14 cellular contexts compared by ENCODE assay signal in genomic region chr6:155523821-155524238, GRCh38.
DNase-seq lines count a peak whose midpoint lies in the region; ATAC-seq and TF ChIP-seq lines count a peak whose summit lies in the region.
"Had no signal": no experiment of that assay in that cellular context is flagged by ENCODE, and none has a peak within 500 bp of the region (broad histone marks: within the 10 kb centered on the region; RNA-seq: fewer than 3 reads in every experiment).

No MANE protein-coding gene starts in this region.

- H3K9me2 ChIP-seq in OCI-LY7 (ENCODE audit: insufficient read depth, low read length), result no peaks in the 10 kb centered on the region

- H3K36me3 ChIP-seq in mesendoderm (ENCODE audit: control insufficient read depth, insufficient read depth, low read length) (no peaks in the 10 kb centered on the region), OCI-LY7 (ENCODE audit: insufficient read depth, low read length) (no peaks in the 10 kb centered on the region)
- H3K36me3 ChIP-seq: vagina had no signal

- no peaks in the 10 kb centered on the region for H3K79me1 ChIP-seq in mesendoderm (ENCODE audit: low read length)

- ATAC-seq in activated CD4-positive, alpha-beta T cell treated with anti-CD3 and anti-CD28 coated beads for 36 hours, result no peak
- ATAC-seq: GM12878 had no signal

- no peak overlapping the region for H2BK120ac ChIP-seq in mesendoderm (ENCODE audit: low read depth, low read length)

- no peak overlapping the region for H2AK5ac ChIP-seq in mesendoderm (ENCODE audit: low read length)

- POLR2A ChIA-PET in activated CD4-positive, alpha-beta T cell treated with anti-CD3 and anti-CD28 coated beads for 36 hours (lab: Charles Lee), result no interaction called here
- POLR2A ChIA-PET in OCI-LY7 (lab: Charles Lee), result no interaction called here

- H3K4me3 Mint-ChIP-seq in activated CD4-positive, alpha-beta T cell treated with anti-CD3 and anti-CD28 coated beads for 36 hours, result no peak overlapping the region

- no peaks in the 10 kb centered on the region for H4K20me1 ChIP-seq in OCI-LY7 (ENCODE audit: insufficient read depth, low read length)

- no peaks in the 10 kb centered on the region for H3K9me3 ChIP-seq in OCI-LY7 (ENCODE audit: low read length)
- H3K9me3 ChIP-seq: vagina had no signal

- intact Hi-C loops in activated CD4-positive, alpha-beta T cell treated with anti-CD3 and anti-CD28 coated beads for 36 hours (cut with DNase I, micrococcal nuclease), result loop anchor here (1.0 to 10.0 kb wide), 3 partner anchors 106 to 339 kb away; no protein-coding TSS in a partner anchor
- intact Hi-C loops in OCI-LY7 (cut with micrococcal nuclease; ENCODE audit: unreplicated experiment), result no loop called here

- no peaks in the 10 kb centered on the region for H3K4me1 ChIP-seq in mesendoderm (ENCODE audit: control insufficient read depth, low read depth, low read length)
- H3K4me1 ChIP-seq in OCI-LY7 (ENCODE audit: insufficient read depth, low read length, poor library complexity, severe bottlenecking), result peaks cover 4% of the 10 kb centered on the region
- H3K4me1 ChIP-seq: parathyroid adenoma, vagina had no signal

- TF ChIP-seq EP300 in Ishikawa (IDR thresholded peaks at IDR 0.05; ENCODE audit: borderline replicate concordance), result no peak

- BruUV-seq in OCI-LY7 (replicated peaks; lab: Mats Ljungman, UMichigan), result no TSS peak

- no peak overlapping the region for H2BK15ac ChIP-seq in mesendoderm (replicated peaks; ENCODE audit: low read depth)

- H2AFZ ChIP-seq in OCI-LY7 (ENCODE audit: low read length), result no peak overlapping the region
- H2AFZ ChIP-seq: parathyroid adenoma had no signal

- H3K23ac ChIP-seq in mesendoderm (ENCODE audit: low read length), result no peak overlapping the region

- no peak overlapping the region for H3K4me2 ChIP-seq in mesendoderm (ENCODE audit: low read length)
- no peak overlapping the region for H3K4me2 ChIP-seq in OCI-LY7 (ENCODE audit: low read length)

- peak overlapping the region; percentile 77 for H3K27ac Mint-ChIP-seq in activated CD4-positive, alpha-beta T cell treated with anti-CD3 and anti-CD28 coated beads for 36 hours

- H3K4me3 ChIP-seq in mesendoderm (ENCODE audit: low read length) (no peak overlapping the region), OCI-LY7 (ENCODE audit: low read depth, low read length, poor library complexity, severe bottlenecking) (no peak overlapping the region)
- H3K4me3 ChIP-seq: GM12878, vagina had no signal

- no peak for DNase-seq in activated CD4-positive, alpha-beta T cell treated with anti-CD3 and anti-CD28 coated beads for 36 hours
- no peak for DNase-seq in activated CD4-positive, alpha-beta T cell treated with anti-CD3 and anti-CD28 coated beads for 48 hours
- DNase-seq in astrocyte of the hippocampus (ENCODE audit: low read depth, low spot score), result peak; percentile 57
- peak; percentile 76 for DNase-seq in mesendoderm
- no peak for DNase-seq in 8988T
- no peak for DNase-seq in OCI-LY7 (ENCODE audit: low spot score)
- no peak for DNase-seq in HK-2 (ENCODE audit: unreplicated experiment)
- DNase-seq: aorta, NCI-H2227 treated with DMSO at 0.1 percent for 48 hours, T-helper 9 cell had no signal

- H4K5ac ChIP-seq in mesendoderm (ENCODE audit: low read length), result no peak overlapping the region

- WGBS in mesendoderm (ENCODE audit: extremely low coverage, insufficient coverage, low lambda C conversion rate), result no CpG with 5 or more reads among the region's 7 CpGs

- no peak overlapping the region for H3K56ac ChIP-seq in mesendoderm (ENCODE audit: low read length)

- no peak for TF ChIP-seq CTCF in OCI-LY7 (conservative IDR thresholded peaks at IDR 0.05; ENCODE audit: low read length)

- no peak overlapping the region for H3K18ac ChIP-seq in mesendoderm (ENCODE audit: low read length)

- H3K9me3 Mint-ChIP-seq in activated CD4-positive, alpha-beta T cell treated with anti-CD3 and anti-CD28 coated beads for 36 hours (ENCODE audit: low read depth), result peaks cover 3% of the 10 kb centered on the region

- H3K27me3 Mint-ChIP-seq in activated CD4-positive, alpha-beta T cell treated with anti-CD3 and anti-CD28 coated beads for 36 hours, result no peaks in the 10 kb centered on the region

- peaks cover 16% of the 10 kb centered on the region for H3K4me1 Mint-ChIP-seq in activated CD4-positive, alpha-beta T cell treated with anti-CD3 and anti-CD28 coated beads for 36 hours

- H3K36me3 Mint-ChIP-seq in activated CD4-positive, alpha-beta T cell treated with anti-CD3 and anti-CD28 coated beads for 36 hours (ENCODE audit: low read depth), result no peaks in the 10 kb centered on the region

- H4K8ac ChIP-seq in mesendoderm (ENCODE audit: low read depth, low read length), result no peak overlapping the region

- H2BK5ac ChIP-seq in mesendoderm (ENCODE audit: low read length), result no peak overlapping the region

- H3K79me2 ChIP-seq in mesendoderm (ENCODE audit: control insufficient read depth, insufficient read depth, low read length) (no peaks in the 10 kb centered on the region), OCI-LY7 (ENCODE audit: insufficient read depth, low read depth, low read length) (no peaks in the 10 kb centered on the region)
- H3K79me2 ChIP-seq: parathyroid adenoma had no signal

- H3K27ac ChIP-seq in mesendoderm (ENCODE audit: low read depth, low read length), result no peak overlapping the region
- H3K27ac ChIP-seq in OCI-LY7 (ENCODE audit: low read depth, low read length, poor library complexity, severe bottlenecking), result no peak overlapping the region
- H3K27ac ChIP-seq: parathyroid adenoma, vagina had no signal

- CTCF ChIA-PET in activated CD4-positive, alpha-beta T cell treated with anti-CD3 and anti-CD28 coated beads for 36 hours (lab: Charles Lee), result interaction anchor here (0.8 to 1.4 kb wide), 3 partner anchors 13 to 196 kb away, joined by 3 to 4 read pairs (median 3); no protein-coding TSS in a partner anchor
- CTCF ChIA-PET in OCI-LY7 (lab: Charles Lee; ENCODE audit: unreplicated experiment), result no interaction called here

- no peaks in the 10 kb centered on the region for H3K27me3 ChIP-seq in mesendoderm (ENCODE audit: insufficient read depth, low read length, poor library complexity)
- H3K27me3 ChIP-seq: vagina had no signal

- no peak overlapping the region for H3K4ac ChIP-seq in mesendoderm (ENCODE audit: low read depth, low read length)

- no peak for TF ChIP-seq RAD21 in Ishikawa (IDR thresholded peaks at IDR 0.05; ENCODE audit: low read depth)

- no peak overlapping the region for H3K9ac ChIP-seq in mesendoderm (ENCODE audit: low read length)
- H3K9ac ChIP-seq: parathyroid adenoma had no signal

TF ChIP-seq in Ishikawa, 13 proteins besides CTCF, POLR2A, EP300 and RAD21:
- no peak for TF ChIP-seq CREB1 (IDR thresholded peaks at IDR 0.05; ENCODE audit: low read depth)
- peak; percentile 64; the same call in 1 of the 2 replicates for TF ChIP-seq NFIC (IDR thresholded peaks at IDR 0.05)
- no peak for TF ChIP-seq USF1 (IDR thresholded peaks at IDR 0.05)
- peak; percentile 42; the same call in 1 of the 2 replicates for TF ChIP-seq MAX (IDR thresholded peaks at IDR 0.05)
- no peak for TF ChIP-seq REST (IDR thresholded peaks at IDR 0.05; ENCODE audit: low read depth)
TF ChIP-seq in Ishikawa: peak in this region for 2.

Comparison
In these comparisons a context has a peak if more than half of its experiments do, and no peak if none do; other contexts are left out.
1. DNase-seq: peak in astrocyte of the hippocampus (single experiment) and mesendoderm (single experiment); none in activated CD4-positive, alpha-beta T cell treated with anti-CD3 and anti-CD28 coated beads for 36 hours (single experiment), activated CD4-positive, alpha-beta T cell treated with anti-CD3 and anti-CD28 coated beads for 48 hours (single experiment), 8988T (single experiment), OCI-LY7 (single experiment) and HK-2 (single experiment).